10 cellular contexts compared by ENCODE assay signal in the genomic region with DNA sequence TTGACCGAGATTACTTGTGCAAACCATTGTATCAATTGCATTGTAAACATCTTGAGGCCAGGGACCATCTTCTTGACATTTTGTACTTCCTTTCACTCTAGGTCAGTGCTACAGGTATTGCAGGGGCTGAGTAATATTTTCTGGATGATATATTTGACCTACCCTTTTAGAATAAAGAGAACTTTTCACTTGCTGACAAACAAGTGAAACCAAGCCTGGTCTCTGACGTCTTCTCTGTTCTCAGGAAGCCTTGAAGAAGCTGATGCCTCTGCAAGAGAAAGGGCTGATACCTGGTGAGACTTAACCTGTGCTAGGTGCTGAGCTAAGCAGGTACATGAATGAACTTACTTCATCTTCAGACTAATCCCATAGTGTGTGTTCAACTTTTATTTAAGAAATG.
"Had no signal": no experiment of that assay in that cellular context is flagged by ENCODE, and none has a peak within 500 bp of the region (broad histone marks: within the 10 kb centered on the region; RNA-seq: fewer than 3 reads in every experiment).

No MANE protein-coding gene starts in this region.

- H3K9me3 Mint-ChIP-seq: natural killer cell had no signal

- H3K4me3 Mint-ChIP-seq: natural killer cell had no signal

- H3K27ac Mint-ChIP-seq: natural killer cell had no signal

- H3K4me1 ChIP-seq: foreskin keratinocyte, transverse colon had no signal

- H3K27ac ChIP-seq: cardiac muscle cell, foreskin keratinocyte, transverse colon had no signal

- ATAC-seq: foreskin keratinocyte, left cardiac atrium, natural killer cell, right cardiac atrium had no signal

- H3K36me3 Mint-ChIP-seq: natural killer cell had no signal

- DNase-seq: activated CD4-positive, alpha-beta T cell treated with anti-CD3 and anti-CD28 coated beads for 1 hour; foreskin keratinocyte; left cardiac atrium; natural killer cell; nucleus accumbens; small intestine; transverse colon had no signal

- H3K27me3 ChIP-seq: cardiac muscle cell, foreskin keratinocyte, transverse colon had no signal

- H3K4me3 ChIP-seq: cardiac muscle cell, lung, transverse colon had no signal

- H3K9me3 ChIP-seq: transverse colon had no signal

- H3K36me3 ChIP-seq: cardiac muscle cell, transverse colon had no signal
